Comparison of ENCODE assay signal across 8 cellular contexts in the genomic region with DNA sequence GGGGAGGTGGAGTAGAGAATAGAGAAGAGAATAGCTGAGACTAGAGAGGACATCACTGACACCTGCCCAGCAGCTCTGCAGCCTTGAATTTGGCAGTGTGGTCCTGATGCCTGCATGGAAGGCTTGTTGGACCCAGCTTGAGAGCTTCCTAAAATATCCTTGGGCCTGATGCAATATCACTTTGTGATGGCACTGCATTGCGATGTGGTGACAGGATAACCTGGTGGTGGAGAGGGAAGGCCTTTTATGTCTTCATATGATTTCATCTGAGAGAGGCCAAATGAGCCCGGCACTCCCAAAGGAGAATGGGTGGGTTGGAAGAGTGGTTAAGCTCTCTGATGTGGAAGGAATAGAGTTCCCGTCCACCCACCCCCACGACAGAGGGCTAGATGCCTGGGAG.
DNase-seq lines count a peak whose midpoint lies in the region; ATAC-seq and TF ChIP-seq lines count a peak whose summit lies in the region.

No MANE protein-coding gene starts in this region.

- H3K9me3 ChIP-seq in ascending aorta (no peaks in the 10 kb centered on the region), upper lobe of right lung (no peaks in the 10 kb centered on the region)

- peak overlapping the region; percentile 22 for H3K18ac ChIP-seq in mesendoderm (ENCODE audit: low read length)

- H3K4me1 ChIP-seq in ascending aorta: peaks cover 0 to 30% of the 10 kb centered on the region in 2 donors
- H3K4me1 ChIP-seq in mesendoderm (ENCODE audit: control insufficient read depth, low read depth, low read length): peaks cover 19% of the 10 kb centered on the region
- peaks cover 15% of the 10 kb centered on the region for H3K4me1 ChIP-seq in upper lobe of right lung

- no peak overlapping the region for H2BK15ac ChIP-seq in mesendoderm (replicated peaks; ENCODE audit: low read depth)

- peak overlapping the region; percentile 38 for H3K4ac ChIP-seq in mesendoderm (ENCODE audit: low read depth, low read length)

- no peak for ATAC-seq in activated T-cell treated with anti-CD3 and anti-CD28 coated beads, Interleukin-2, amount 50 U/mL, for 4 hours
- ATAC-seq in upper lobe of right lung (no peak), HG03457 (IDR thresholded peaks at IDR 0.05; ENCODE audit: unreplicated experiment) (no peak), GM19351 (IDR thresholded peaks at IDR 0.05; ENCODE audit: unreplicated experiment) (no peak)

- no peak for DNase-seq in activated T-cell treated with anti-CD3 and anti-CD28 coated beads, Interleukin-2, amount 50 U/mL, for 4 hours
- DNase-seq in activated T-cell treated with anti-CD3 and anti-CD28 coated beads, Interleukin-2, amount 50 U/mL, for 48 hours: no peak
- DNase-seq in ascending aorta (ENCODE audit: low spot score in 2 of 2) (peak in 1 of 2 donors; percentile 65), mesendoderm (peak; percentile 78), upper lobe of right lung (no peak), mucosa of gallbladder (ENCODE audit: low spot score) (no peak)

- WGBS in mesendoderm (ENCODE audit: extremely low coverage, insufficient coverage, low lambda C conversion rate): no CpG with 5 or more reads among the region's 4 CpGs

- no peak overlapping the region for H4K8ac ChIP-seq in mesendoderm (ENCODE audit: low read depth, low read length)

- peak overlapping the region; percentile 90 for H2AK5ac ChIP-seq in mesendoderm (ENCODE audit: low read length)

- intact Hi-C loops in ascending aorta (cut with DNase I): loop anchor here (2.0 to 5.0 kb wide), 2 partner anchors 423 to 618 kb away; a partner anchor contains a TSS
- intact Hi-C loops in upper lobe of right lung (cut with DNase I): loop anchor here (5.0 to 10.0 kb wide), 3 partner anchors 63 to 336 kb away; a partner anchor contains a TSS

- peak overlapping the region; percentile 68 for H2BK5ac ChIP-seq in mesendoderm (ENCODE audit: low read length)

- H3K56ac ChIP-seq in mesendoderm (ENCODE audit: low read length): peak overlapping the region; percentile 75

- H3K79me2 ChIP-seq in mesendoderm (ENCODE audit: control insufficient read depth, insufficient read depth, low read length): no peaks in the 10 kb centered on the region

- TF ChIP-seq CTCF in ascending aorta (IDR thresholded peaks at IDR 0.05) (no peak), upper lobe of right lung (IDR thresholded peaks at IDR 0.05) (no peak)

- H3K27me3 ChIP-seq in ascending aorta (no peaks in the 10 kb centered on the region), mesendoderm (ENCODE audit: insufficient read depth, low read length, poor library complexity) (no peaks in the 10 kb centered on the region), upper lobe of right lung (no peaks in the 10 kb centered on the region)

- H3K4me2 ChIP-seq in mesendoderm (ENCODE audit: low read length): no peak overlapping the region

- no peak overlapping the region for H3K23ac ChIP-seq in mesendoderm (ENCODE audit: low read length)

- H3K9ac ChIP-seq in mesendoderm (ENCODE audit: low read length): peak overlapping the region; percentile 55

- H3K27ac ChIP-seq in ascending aorta (peak overlapping the region; percentile 88 to 90), mesendoderm (ENCODE audit: low read depth, low read length) (peak overlapping the region; percentile 87), upper lobe of right lung (peak overlapping the region; percentile 95)

- H4K5ac ChIP-seq in mesendoderm (ENCODE audit: low read length): peak overlapping the region; percentile 18

- no peaks in the 10 kb centered on the region for H3K27me3 Mint-ChIP-seq in activated T-cell treated with anti-CD3 and anti-CD28 coated beads, Interleukin-2, amount 50 U/mL, for 4 hours (ENCODE audit: low read depth)

- no peaks in the 10 kb centered on the region for H3K9me3 Mint-ChIP-seq in activated T-cell treated with anti-CD3 and anti-CD28 coated beads, Interleukin-2, amount 50 U/mL, for 4 hours

- H3K4me3 ChIP-seq in ascending aorta (no peak overlapping the region), mesendoderm (ENCODE audit: low read length) (no peak overlapping the region), upper lobe of right lung (no peak overlapping the region)

- H2BK120ac ChIP-seq in mesendoderm (ENCODE audit: low read depth, low read length): peak overlapping the region; percentile 10

- H3K4me3 Mint-ChIP-seq in activated T-cell treated with anti-CD3 and anti-CD28 coated beads, Interleukin-2, amount 50 U/mL, for 4 hours: peak overlapping the region; percentile 86

- H3K36me3 ChIP-seq in ascending aorta: no peaks in the 10 kb centered on the region
- H3K36me3 ChIP-seq in mesendoderm (ENCODE audit: control insufficient read depth, insufficient read depth, low read length): no peaks in the 10 kb centered on the region
- no peaks in the 10 kb centered on the region for H3K36me3 ChIP-seq in upper lobe of right lung

- no peaks in the 10 kb centered on the region for H3K36me3 Mint-ChIP-seq in activated T-cell treated with anti-CD3 and anti-CD28 coated beads, Interleukin-2, amount 50 U/mL, for 4 hours (ENCODE audit: insufficient read depth)

- H3K4me1 Mint-ChIP-seq in activated T-cell treated with anti-CD3 and anti-CD28 coated beads, Interleukin-2, amount 50 U/mL, for 4 hours (ENCODE audit: low read depth): peaks cover 43% of the 10 kb centered on the region

- no peaks in the 10 kb centered on the region for H3K79me1 ChIP-seq in mesendoderm (ENCODE audit: low read length)
